1 cellular context compared by ENCODE assay signal in the genomic region with DNA sequence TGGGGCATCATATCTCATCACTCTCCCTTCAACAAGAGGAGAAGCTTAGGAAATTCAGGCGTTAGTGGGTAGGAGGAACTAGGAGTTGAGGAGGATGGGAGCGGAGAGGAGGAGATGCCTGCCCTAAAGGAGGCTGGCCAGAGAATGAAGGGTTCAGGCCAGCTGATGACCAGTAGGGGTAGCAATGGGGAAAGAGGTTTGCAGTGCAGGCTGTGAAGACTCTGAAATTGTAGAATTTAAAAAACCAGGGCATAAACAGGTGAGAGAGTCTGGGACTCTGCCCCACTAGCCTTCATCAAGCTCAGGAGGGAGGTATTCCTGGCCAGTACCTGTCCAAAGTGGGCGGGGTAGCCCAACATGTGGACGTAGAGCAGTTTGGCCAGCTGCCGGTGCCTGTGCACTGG.
TF ChIP-seq lines count a peak whose summit lies in the region.

No MANE protein-coding gene starts in this region.

TF ChIP-seq in IMR-90, 13 proteins besides CTCF, POLR2A, EP300 and RAD21 (continued from another document):
- TF ChIP-seq, protein P1, sequence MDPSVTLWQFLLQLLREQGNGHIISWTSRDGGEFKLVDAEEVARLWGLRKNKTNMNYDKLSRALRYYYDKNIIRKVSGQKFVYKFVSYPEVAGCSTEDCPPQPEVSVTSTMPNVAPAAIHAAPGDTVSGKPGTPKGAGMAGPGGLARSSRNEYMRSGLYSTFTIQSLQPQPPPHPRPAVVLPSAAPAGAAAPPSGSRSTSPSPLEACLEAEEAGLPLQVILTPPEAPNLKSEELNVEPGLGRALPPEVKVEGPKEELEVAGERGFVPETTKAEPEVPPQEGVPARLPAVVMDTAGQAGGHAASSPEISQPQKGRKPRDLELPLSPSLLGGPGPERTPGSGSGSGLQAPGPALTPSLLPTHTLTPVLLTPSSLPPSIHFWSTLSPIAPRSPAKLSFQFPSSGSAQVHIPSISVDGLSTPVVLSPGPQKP (IDR thresholded peaks at IDR 0.05; ENCODE audit: borderline replicate concordance, low read depth, low read length), result no peak
- TF ChIP-seq, protein P2, sequence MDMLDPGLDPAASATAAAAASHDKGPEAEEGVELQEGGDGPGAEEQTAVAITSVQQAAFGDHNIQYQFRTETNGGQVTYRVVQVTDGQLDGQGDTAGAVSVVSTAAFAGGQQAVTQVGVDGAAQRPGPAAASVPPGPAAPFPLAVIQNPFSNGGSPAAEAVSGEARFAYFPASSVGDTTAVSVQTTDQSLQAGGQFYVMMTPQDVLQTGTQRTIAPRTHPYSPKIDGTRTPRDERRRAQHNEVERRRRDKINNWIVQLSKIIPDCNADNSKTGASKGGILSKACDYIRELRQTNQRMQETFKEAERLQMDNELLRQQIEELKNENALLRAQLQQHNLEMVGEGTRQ (IDR thresholded peaks at IDR 0.05; ENCODE audit: low read depth, low read length), result no peak
- no peak for TF ChIP-seq FOS (IDR thresholded peaks at IDR 0.05; ENCODE audit: low read depth, low read length)
- no peak for TF ChIP-seq MAZ (IDR thresholded peaks at IDR 0.05; ENCODE audit: borderline replicate concordance, low read depth, low read length)
- TF ChIP-seq MAFK (IDR thresholded peaks at IDR 0.05; ENCODE audit: low read depth, low read length), result no peak
- no peak for TF ChIP-seq BHLHE40 (IDR thresholded peaks at IDR 0.05; ENCODE audit: low read depth, low read length)
- no peak for TF ChIP-seq NFE2L2 (IDR thresholded peaks at IDR 0.05; ENCODE audit: low read depth, low read length)
- no peak for TF ChIP-seq CEBPB (IDR thresholded peaks at IDR 0.05; ENCODE audit: low read depth, low read length)
